Comparison of ENCODE assay signal across 8 cellular contexts in genomic region chr17:19361975-19362292, GRCh38. TPM values are rescaled to one million over a fixed set of nuclear protein-coding genes. Genes with fewer than 3 reads are reported as not detected.
DNase-seq lines count a peak whose midpoint lies in the region; ATAC-seq and TF ChIP-seq lines count a peak whose summit lies in the region.

No MANE protein-coding gene starts in this region.

- ATAC-seq in gastroesophageal sphincter: no peak
- no peak for ATAC-seq in gastrocnemius medialis

- H3K36me3 ChIP-seq in WERI-Rb-1 (peaks cover 4% of the 10 kb centered on the region), gastroesophageal sphincter (peaks cover 0 to 23% of the 10 kb centered on the region in 2 donors), gastrocnemius medialis (no peaks in the 10 kb centered on the region)

- H3K27ac ChIP-seq in WERI-Rb-1: peak overlapping the region; percentile 86
- H3K27ac ChIP-seq in gastroesophageal sphincter: peak overlapping the region; percentile 13 to 90 (median 88)
- peak overlapping the region; percentile 79 to 92 (median 84) for H3K27ac ChIP-seq in gastrocnemius medialis

- in situ Hi-C loops in gastrocnemius medialis (cut with MboI; ENCODE audit: low sequenced_read_pairs in 4 of 4): loop anchor here (5.0 to 25.0 kb wide), 4 partner anchors 85 to 403 kb away; partner anchors contain the start of gene ALDH3A2 (in 1 of the 4)

- TF ChIP-seq CTCF in GM12865 (IDR thresholded peaks at IDR 0.05; ENCODE audit: insufficient read depth, low read depth, low read length, missing control alignments): no peak
- TF ChIP-seq CTCF in WERI-Rb-1 (IDR thresholded peaks at IDR 0.05; ENCODE audit: low read depth, low read length): no peak
- no peak for TF ChIP-seq CTCF in gastroesophageal sphincter (IDR thresholded peaks at IDR 0.05)
- TF ChIP-seq CTCF in gastrocnemius medialis (IDR thresholded peaks at IDR 0.05 in 4 of 5, conservative IDR thresholded peaks at IDR 0.05 in 1 of 5): no peak

- intact Hi-C loops in gastrocnemius medialis (cut with DNase I; ENCODE audit: low total_unique reads): loop anchor here (1.0 to 5.0 kb wide), 5 partner anchors 16 to 405 kb away; partner anchors contain the start of genes ALDH3A2 and MAPK7

- WGBS in gastroesophageal sphincter (ENCODE audit: low coverage in 1 of 2), 2 donors: 25 to 30% methylated on average over 2 to 3 of the region's 16 CpGs

- no peak for TF ChIP-seq EP300 in gastroesophageal sphincter (IDR thresholded peaks at IDR 0.05)

- H3K4me3 ChIP-seq in GM12865 (ENCODE audit: low read depth, low read length) (peak overlapping the region; percentile 73), WERI-Rb-1 (ENCODE audit: low read depth, low read length) (peak overlapping the region; percentile 62), gastroesophageal sphincter (peak overlapping the region; percentile 50 to 84), gastrocnemius medialis (peak overlapping the region; percentile 60 to 86 (median 72))

- H3K4me1 ChIP-seq in gastroesophageal sphincter: peaks cover 0 to 21% (median 9%) of the 10 kb centered on the region in 3 donors
- H3K4me1 ChIP-seq in gastrocnemius medialis: peaks cover 4 to 9% of the 10 kb centered on the region in 2 donors

- TF ChIP-seq POLR2A in gastroesophageal sphincter (IDR thresholded peaks at IDR 0.05) (no peak), gastrocnemius medialis (IDR thresholded peaks at IDR 0.05) (no peak)

- H3K27me3 ChIP-seq in WERI-Rb-1 (ENCODE audit: insufficient read depth, low read depth, severe bottlenecking) (no peaks in the 10 kb centered on the region), gastroesophageal sphincter (no peaks in the 10 kb centered on the region), gastrocnemius medialis (no peaks in the 10 kb centered on the region)

- H3K9me3 ChIP-seq in WERI-Rb-1 (ENCODE audit: severe bottlenecking): no peaks in the 10 kb centered on the region
- no peaks in the 10 kb centered on the region for H3K9me3 ChIP-seq in gastroesophageal sphincter
- no peaks in the 10 kb centered on the region for H3K9me3 ChIP-seq in gastrocnemius medialis

- DNase-seq in GM12865 (ENCODE audit: low read depth) (no peak), WERI-Rb-1 (no peak), gastrocnemius medialis (no peak), NCI-H2107 treated with DMSO at 0.1 percent for 48 hours (lab: John Stamatoyannopoulos, UW; ENCODE audit: unreplicated experiment) (no peak), NCI-H82 (lab: John Stamatoyannopoulos, UW) (no peak), NK-92 (lab: John Stamatoyannopoulos, UW; ENCODE audit: unreplicated experiment) (no peak), ureter (ENCODE audit: low spot score) (no peak)

RNA-seq across cellular contexts. Expression of gene B9D1, which starts 0.6 kb away (rescaled TPM):
- total RNA-seq in gastroesophageal sphincter: 10 to 100 TPM; 10.5 to 30.2 (median 16.2) TPM
- total RNA-seq in gastrocnemius medialis: 10 to 100 TPM in 3 of 4 donors, 1 to 10 TPM in 1; 6.5 to 16.4 (median 14.5) TPM
- total RNA-seq in ureter: 22.7 TPM

RNA-seq across cellular contexts. Expression of gene MAPK7, which starts 16.4 kb away (rescaled TPM):
- total RNA-seq in gastroesophageal sphincter (10 to 100 TPM; 11.7 to 43.0 (median 28.0) TPM), gastrocnemius medialis (10 to 100 TPM in 2 of 4 donors, 1 to 10 TPM in 2; 7.3 to 12.5 (median 10.4) TPM), ureter (30.6 TPM)

RNA-seq across cellular contexts. Expression of gene MFAP4, which starts 25.1 kb away (rescaled TPM):
- total RNA-seq in gastroesophageal sphincter (100 to 1,000 TPM in 3 of 4 donors, 10 to 100 TPM in 1; 89.3 to 282 (median 165) TPM), gastrocnemius medialis (10 to 100 TPM; 11.0 to 22.7 (median 14.8) TPM), ureter (119 TPM)

RNA-seq across cellular contexts. Expression of gene RNF112, which starts 49.1 kb away (rescaled TPM):
- 1 to 10 TPM; 1.4 to 7.6 (median 2.6) TPM for total RNA-seq in gastroesophageal sphincter
- under 1 TPM; 0.51 to 0.98 (median 0.57) TPM for total RNA-seq in gastrocnemius medialis
- total RNA-seq in ureter: 20.7 TPM
